In genomic region chr4:186725422-186726149, GRCh38 we compare ENCODE assay signal across 8 cellular contexts. TPM values are rescaled to one million over a fixed set of nuclear protein-coding genes. Genes with fewer than 3 reads are reported as not detected.
DNase-seq lines count a peak whose midpoint lies in the region; ATAC-seq and TF ChIP-seq lines count a peak whose summit lies in the region.

No MANE protein-coding gene starts in this region.

- H3K4me3 Mint-ChIP-seq in activated CD8-positive, alpha-beta T cell treated with anti-CD3 and anti-CD28 coated beads, Interleukin-2, amount 10 ng/mL, durations not matched to agents 7 days and 5 days = peak overlapping the region; percentile 34
- peak overlapping the region; percentile 96 for H3K4me3 Mint-ChIP-seq in osteocyte (ENCODE audit: unreplicated experiment)
- H3K4me3 Mint-ChIP-seq in CD4-positive, alpha-beta T cell = no peak overlapping the region

- H3K27me3 Mint-ChIP-seq in activated CD8-positive, alpha-beta T cell treated with anti-CD3 and anti-CD28 coated beads, Interleukin-2, amount 10 ng/mL, durations not matched to agents 7 days and 5 days (ENCODE audit: low read depth) = peaks cover 42% of the 10 kb centered on the region
- no peaks in the 10 kb centered on the region for H3K27me3 Mint-ChIP-seq in osteocyte (ENCODE audit: unreplicated experiment)
- peaks cover 47% of the 10 kb centered on the region for H3K27me3 Mint-ChIP-seq in CD4-positive, alpha-beta T cell

- H3K27ac Mint-ChIP-seq in activated CD8-positive, alpha-beta T cell treated with anti-CD3 and anti-CD28 coated beads, Interleukin-2, amount 10 ng/mL, durations not matched to agents 7 days and 5 days = peak overlapping the region; percentile 30
- peak overlapping the region; percentile 97 for H3K27ac Mint-ChIP-seq in osteocyte (ENCODE audit: unreplicated experiment)
- no peak overlapping the region for H3K27ac Mint-ChIP-seq in CD4-positive, alpha-beta T cell

- peak overlapping the region; percentile 83 for H3K4me3 ChIP-seq in LNCaP clone FGC (ENCODE audit: low read depth, low read length)

- intact Hi-C loops in head of caudate nucleus (cut with DNase I) = no loop called here
- intact Hi-C loops in CD4-positive, alpha-beta T cell (cut with DNase I, micrococcal nuclease) = no loop called here

- ATAC-seq in activated CD8-positive, alpha-beta T cell treated with anti-CD3 and anti-CD28 coated beads, Interleukin-2, amount 10 ng/mL, durations not matched to agents 7 days and 5 days = no peak
- no peak for ATAC-seq in GM21825 (IDR thresholded peaks at IDR 0.05; ENCODE audit: unreplicated experiment)
- ATAC-seq in HG03439 (IDR thresholded peaks at IDR 0.05; ENCODE audit: unreplicated experiment) = no peak
- ATAC-seq in CD4-positive, alpha-beta T cell (ENCODE audit: poor library complexity) = no peak

- CTCF ChIA-PET in activated CD8-positive, alpha-beta T cell treated with anti-CD3 and anti-CD28 coated beads, Interleukin-2, amount 10 ng/mL, durations not matched to agents 7 days and 5 days (lab: Charles Lee) = no interaction called here
- CTCF ChIA-PET in CD4-positive, alpha-beta T cell (lab: Charles Lee) = no interaction called here

- peaks cover 10% of the 10 kb centered on the region for H3K36me3 Mint-ChIP-seq in activated CD8-positive, alpha-beta T cell treated with anti-CD3 and anti-CD28 coated beads, Interleukin-2, amount 10 ng/mL, durations not matched to agents 7 days and 5 days (ENCODE audit: low read depth)
- no peaks in the 10 kb centered on the region for H3K36me3 Mint-ChIP-seq in osteocyte (ENCODE audit: unreplicated experiment)
- no peaks in the 10 kb centered on the region for H3K36me3 Mint-ChIP-seq in CD4-positive, alpha-beta T cell (ENCODE audit: low read depth)

- H3K27ac ChIP-seq in CD4-positive, alpha-beta T cell (ENCODE audit: low read depth, low read length) = no peak overlapping the region

- TF ChIP-seq CTCF in LNCaP clone FGC (IDR thresholded peaks at IDR 0.05; ENCODE audit: control insufficient read depth, extremely low read depth, insufficient read depth) = peak; percentile 91
- TF ChIP-seq CTCF in osteocyte (IDR thresholded peaks at IDR 0.05) = peak; percentile 89
- TF ChIP-seq CTCF in CD4-positive, alpha-beta T cell (IDR thresholded peaks at IDR 0.05) = no peak

- H3K9me3 ChIP-seq in CD4-positive, alpha-beta T cell (ENCODE audit: control insufficient read depth, low read length) = no peaks in the 10 kb centered on the region

- H3K9me3 Mint-ChIP-seq in activated CD8-positive, alpha-beta T cell treated with anti-CD3 and anti-CD28 coated beads, Interleukin-2, amount 10 ng/mL, durations not matched to agents 7 days and 5 days (ENCODE audit: insufficient read depth) = no peaks in the 10 kb centered on the region
- no peaks in the 10 kb centered on the region for H3K9me3 Mint-ChIP-seq in osteocyte (ENCODE audit: unreplicated experiment)
- H3K9me3 Mint-ChIP-seq in CD4-positive, alpha-beta T cell = peaks cover 3% of the 10 kb centered on the region

- DNase-seq in DMS53 treated with DMSO at 0.1 percent for 48 hours (lab: John Stamatoyannopoulos, UW; ENCODE audit: unreplicated experiment) = peak; percentile 61
- peak; percentile 56 for DNase-seq in LNCaP clone FGC (ENCODE audit: low read depth)
- no peak for DNase-seq in activated CD8-positive, alpha-beta T cell treated with anti-CD3 and anti-CD28 coated beads, Interleukin-2, amount 10 ng/mL, durations not matched to agents 7 days and 5 days
- peak; percentile 58 to 91 (median 81) for DNase-seq in head of caudate nucleus
- peak; percentile 94 for DNase-seq in osteocyte (ENCODE audit: extremely low spot score, unreplicated experiment)
- no peak for DNase-seq in CD4-positive, alpha-beta T cell

- POLR2A ChIA-PET in activated CD8-positive, alpha-beta T cell treated with anti-CD3 and anti-CD28 coated beads, Interleukin-2, amount 10 ng/mL, durations not matched to agents 7 days and 5 days (lab: Charles Lee) = no interaction called here
- POLR2A ChIA-PET in CD4-positive, alpha-beta T cell (lab: Charles Lee) = no interaction called here

- peaks cover 11% of the 10 kb centered on the region for H3K4me1 Mint-ChIP-seq in activated CD8-positive, alpha-beta T cell treated with anti-CD3 and anti-CD28 coated beads, Interleukin-2, amount 10 ng/mL, durations not matched to agents 7 days and 5 days (ENCODE audit: low read depth)
- peaks cover 46% of the 10 kb centered on the region for H3K4me1 Mint-ChIP-seq in osteocyte (ENCODE audit: unreplicated experiment)
- peaks cover 28% of the 10 kb centered on the region for H3K4me1 Mint-ChIP-seq in CD4-positive, alpha-beta T cell (ENCODE audit: low read depth)

- H3K27me3 ChIP-seq in CD4-positive, alpha-beta T cell (ENCODE audit: control insufficient read depth, insufficient read depth, low read length) = peaks cover 64% of the 10 kb centered on the region

RNA-seq across cellular contexts. Expression of gene FAT1, which starts 1.9 kb away (rescaled TPM):
- total RNA-seq in activated CD8-positive, alpha-beta T cell treated with anti-CD3 and anti-CD28 coated beads, Interleukin-2, amount 10 ng/mL, durations not matched to agents 7 days and 5 days = not detected
- total RNA-seq in osteocyte = 395 and 408 TPM in 2 replicates
- total RNA-seq in CD4-positive, alpha-beta T cell = under 1 TPM in 1 of 2 experiments, not detected in 1; 0.03 TPM

Comparison
In these comparisons a context has a peak if more than half of its experiments do, and no peak if none do; other contexts are left out.
1. DNase-seq: peak in DMS53 treated with DMSO at 0.1 percent for 48 hours (single experiment), LNCaP clone FGC (single experiment), head of caudate nucleus (42 of 42) and osteocyte (single experiment); none in activated CD8-positive, alpha-beta T cell treated with anti-CD3 and anti-CD28 coated beads, Interleukin-2, amount 10 ng/mL, durations not matched to agents 7 days and 5 days (single experiment) and CD4-positive, alpha-beta T cell (0 of 10).
2. RNA of gene FAT1, which starts 1.9 kb away (total RNA-seq): 395 to 408 TPM in osteocyte; not detected in activated CD8-positive, alpha-beta T cell treated with anti-CD3 and anti-CD28 coated beads, Interleukin-2, amount 10 ng/mL, durations not matched to agents 7 days and 5 days and 0.03 TPM in CD4-positive, alpha-beta T cell; every median in the first group is over 100 times any median in the second.